In genomic region chr3:138367912-138368311, GRCh38 we compare ENCODE assay signal across 12 cellular contexts. TPM values are rescaled to one million over a fixed set of nuclear protein-coding genes. Genes with fewer than 3 reads are reported as not detected.
DNase-seq lines count a peak whose midpoint lies in the region; ATAC-seq and TF ChIP-seq lines count a peak whose summit lies in the region.
"Had no signal": no experiment of that assay in that cellular context is flagged by ENCODE, and none has a peak within 500 bp of the region (broad histone marks: within the 10 kb centered on the region; RNA-seq: fewer than 3 reads in every experiment).

No MANE protein-coding gene starts in this region.

- H3K23me2 ChIP-seq in H9 (ENCODE audit: insufficient read length, low read depth, low read length, poor library complexity, severe bottlenecking) = no peaks in the 10 kb centered on the region

- no peak overlapping the region for H2BK20ac ChIP-seq in H9 (ENCODE audit: low read depth, low read length, poor library complexity, severe bottlenecking)

- peak overlapping the region; percentile 1 for H3K27ac Mint-ChIP-seq in stimulated activated naive B cell treated with anti-CD40 and anti-IgM and Interleukin-4, amounts not matched to agents 10 μg/mL and 1 μg/mL and 100 μg/mL, for 72 hours
- H3K27ac Mint-ChIP-seq in H9 = no peak overlapping the region
- H3K27ac Mint-ChIP-seq: activated T-helper 17 cell treated with anti-CD3 and anti-CD28 coated beads, Interleukin-2, amount 50 U/mL, for 72 hours had no signal

- peaks cover 54 to 68% of the 10 kb centered on the region in 2 donors for H3K27me3 Mint-ChIP-seq in stimulated activated naive B cell treated with anti-CD40 and anti-IgM and Interleukin-4, amounts not matched to agents 10 μg/mL and 1 μg/mL and 100 μg/mL, for 72 hours
- no peaks in the 10 kb centered on the region for H3K27me3 Mint-ChIP-seq in H9 (ENCODE audit: low read depth)

- peak; percentile 20 to 40 for ATAC-seq in stimulated activated naive B cell treated with anti-CD40 and anti-IgM and Interleukin-4, amounts not matched to agents 10 μg/mL and 1 μg/mL and 100 μg/mL, for 72 hours (replicated peaks)
- ATAC-seq: activated T-helper 17 cell treated with anti-CD3 and anti-CD28 coated beads, Interleukin-2, amount 50 U/mL, for 72 hours had no signal

- no peaks in the 10 kb centered on the region for H3K79me1 ChIP-seq in H9 (ENCODE audit: insufficient read depth, low read depth, low read length, poor library complexity, severe bottlenecking)

- peaks cover 34 to 43% of the 10 kb centered on the region in 2 donors for H3K4me1 Mint-ChIP-seq in stimulated activated naive B cell treated with anti-CD40 and anti-IgM and Interleukin-4, amounts not matched to agents 10 μg/mL and 1 μg/mL and 100 μg/mL, for 72 hours
- peaks cover 15 to 27% of the 10 kb centered on the region in 2 experiments for H3K4me1 Mint-ChIP-seq in H9

- no peak overlapping the region for H2AFZ ChIP-seq in H9 (ENCODE audit: low read length)

- no peak overlapping the region for H2BK12ac ChIP-seq in H9 (ENCODE audit: insufficient read length, low read depth, low read length)

- H3K4ac ChIP-seq in H9 (ENCODE audit: low read depth, low read length) = no peak overlapping the region

- no peak overlapping the region for H4K5ac ChIP-seq in H9 (ENCODE audit: insufficient read length, low read depth, low read length)

- H3K9ac ChIP-seq in H9 (ENCODE audit: extremely low read depth, insufficient read length, low read length) = no peak overlapping the region

- WGBS in H9 (ENCODE audit: extremely low coverage, insufficient read length, low lambda C conversion rate) = no CpG with 5 or more reads among the region's 5 CpGs

- H3K9me3 Mint-ChIP-seq in stimulated activated naive B cell treated with anti-CD40 and anti-IgM and Interleukin-4, amounts not matched to agents 10 μg/mL and 1 μg/mL and 100 μg/mL, for 72 hours = peaks cover 2 to 4% of the 10 kb centered on the region in 2 donors
- peaks cover 0 to 3% of the 10 kb centered on the region in 2 experiments; a peak in 1 of 5 replicates for H3K9me3 Mint-ChIP-seq in H9
- H3K9me3 Mint-ChIP-seq: activated T-helper 17 cell treated with anti-CD3 and anti-CD28 coated beads, Interleukin-2, amount 50 U/mL, for 72 hours had no signal

- no peak overlapping the region for H3T11ph ChIP-seq in H9 (ENCODE audit: low read length)

- H3K4me2 ChIP-seq in H9 (ENCODE audit: insufficient read depth, insufficient read length, low read length) = no peak overlapping the region

- no peak overlapping the region for H4K8ac ChIP-seq in H9 (replicated peaks; ENCODE audit: insufficient read length, low read depth, low read length)

- DNase-seq in MV-4-11 (lab: John Stamatoyannopoulos, UW) (peak; percentile 68), anterior cingulate cortex (lab: John Stamatoyannopoulos, UW) (peak in 52 of 58 donors; percentile 11 to 91 (median 68)), hypothalamus (lab: John Stamatoyannopoulos, UW) (peak in 37 of 51 donors; percentile 14 to 84 (median 60)), glomerular visceral epithelial cell (ENCODE audit: extremely low spot score) (no peak), HK-2 (ENCODE audit: unreplicated experiment) (no peak), H9 (no peak)
- peak; percentile 38 for DNase-seq in stimulated activated naive B cell treated with anti-CD40 and anti-IgM and Interleukin-4, amounts not matched to agents 10 μg/mL and 1 μg/mL and 100 μg/mL, for 72 hours
- DNase-seq: EL, NCI-H526 had no signal

- H2AK5ac ChIP-seq in H9 (ENCODE audit: insufficient read length, low read length) = no peak overlapping the region

- H3K79me2 ChIP-seq in H9 (ENCODE audit: insufficient read depth, low read length) = no peaks in the 10 kb centered on the region

- no peak overlapping the region for H3K18ac ChIP-seq in H9 (ENCODE audit: insufficient read length, low read depth, low read length)

- no peak overlapping the region for H4K91ac ChIP-seq in H9 (ENCODE audit: insufficient read length, low read depth, low read length)

- no peaks in the 10 kb centered on the region for H4K20me1 ChIP-seq in H9 (ENCODE audit: control insufficient read depth, insufficient read depth, insufficient read length)

- no peaks in the 10 kb centered on the region for H3K9me3 ChIP-seq in H9 (ENCODE audit: control insufficient read depth, low read depth, low read length)
- H3K9me3 ChIP-seq: HAP-1 had no signal

- H3K4me3 Mint-ChIP-seq in stimulated activated naive B cell treated with anti-CD40 and anti-IgM and Interleukin-4, amounts not matched to agents 10 μg/mL and 1 μg/mL and 100 μg/mL, for 72 hours = peak overlapping the region in 1 of 2 donors; percentile 1
- no peak overlapping the region for H3K4me3 Mint-ChIP-seq in H9
- H3K4me3 Mint-ChIP-seq: activated T-helper 17 cell treated with anti-CD3 and anti-CD28 coated beads, Interleukin-2, amount 50 U/mL, for 72 hours had no signal

- no peak overlapping the region for H3K23ac ChIP-seq in H9 (ENCODE audit: insufficient read length, low read depth, low read length)

- no peak overlapping the region for H2BK120ac ChIP-seq in H9 (ENCODE audit: low read depth, low read length, poor library complexity, severe bottlenecking)

- no peaks in the 10 kb centered on the region for H3K4me1 ChIP-seq in H9 (ENCODE audit: insufficient read depth, low read length)
- H3K4me1 ChIP-seq: HAP-1 had no signal

- H3K14ac ChIP-seq in H9 (ENCODE audit: insufficient read depth, low read length) = no peak overlapping the region

- peaks cover 2 to 4% of the 10 kb centered on the region in 2 donors for H3K36me3 Mint-ChIP-seq in stimulated activated naive B cell treated with anti-CD40 and anti-IgM and Interleukin-4, amounts not matched to agents 10 μg/mL and 1 μg/mL and 100 μg/mL, for 72 hours
- H3K36me3 Mint-ChIP-seq in H9 (ENCODE audit: insufficient read depth in 1 of 3, low read depth in 3 of 3) = 0 out of 7 replicates have a peak, but pooled peaks cover 0 to 3% (median 0%) of the 10 kb centered on the region in 3 experiments

- no peak overlapping the region for H2BK15ac ChIP-seq in H9 (ENCODE audit: low read depth, low read length)

- no peak overlapping the region for H2BK5ac ChIP-seq in H9 (ENCODE audit: insufficient read length, low read length)

- H3K56ac ChIP-seq in H9 (ENCODE audit: insufficient read length, low read depth, low read length) = no peak overlapping the region

- H3K27me3 ChIP-seq in H9 (ENCODE audit: insufficient read depth, low read length) = no peaks in the 10 kb centered on the region

- no peak overlapping the region for H3K27ac ChIP-seq in H9 (ENCODE audit: insufficient read length, low read depth, low read length)

- TF ChIP-seq CTCF in H9 (conservative IDR thresholded peaks at IDR 0.05) = no peak

RNA-seq across cellular contexts. Expression of gene MRAS, which starts 19.5 kb away (rescaled TPM):
- total RNA-seq in H9 (2021) = 10.6 and 10.9 TPM in 2 replicates
- total RNA-seq: T-helper 2 cell treated with Interferon-gamma antibody and Interleukin-4, amounts not matched to agents 100 ng/mL and 5 ng/mL, for 36 hours had no signal

RNA-seq across cellular contexts. Expression of gene NME9, which starts 38.3 kb away (rescaled TPM):
- not detected in 2 replicates for total RNA-seq in H9 (2021)
- total RNA-seq: T-helper 2 cell treated with Interferon-gamma antibody and Interleukin-4, amounts not matched to agents 100 ng/mL and 5 ng/mL, for 36 hours had no signal

Comparison
In these comparisons a context has a peak if more than half of its experiments do, and no peak if none do; other contexts are left out.
1. DNase-seq: peak in MV-4-11 (single experiment), anterior cingulate cortex (52 of 58), hypothalamus (37 of 51) and stimulated activated naive B cell treated with anti-CD40 and anti-IgM and Interleukin-4, amounts not matched to agents 10 μg/mL and 1 μg/mL and 100 μg/mL, for 72 hours (single experiment); none in glomerular visceral epithelial cell (single experiment), HK-2 (single experiment) and H9 (single experiment).